ENCODE assay signal across 8 cellular contexts in genomic region chr19:46493236-46494114, GRCh38. TPM values are rescaled to one million over a fixed set of nuclear protein-coding genes. Genes with fewer than 3 reads are reported as not detected.
DNase-seq lines count a peak whose midpoint lies in the region; ATAC-seq and TF ChIP-seq lines count a peak whose summit lies in the region.

No MANE protein-coding gene starts in this region.

- H3K9me3 Mint-ChIP-seq in activated naive CD8-positive, alpha-beta T cell treated with anti-CD3 and anti-CD28 coated beads, Interleukin-2, amount 50 U/mL, for 24 hours, result no peaks in the 10 kb centered on the region
- no peaks in the 10 kb centered on the region for H3K9me3 Mint-ChIP-seq in stimulated activated naive B cell treated with anti-CD40 and anti-IgM and Interleukin-4, amounts not matched to agents 10 μg/mL and 1 μg/mL and 100 μg/mL, for 72 hours

- H3K36me3 Mint-ChIP-seq in activated naive CD8-positive, alpha-beta T cell treated with anti-CD3 and anti-CD28 coated beads, Interleukin-2, amount 50 U/mL, for 24 hours (ENCODE audit: low read depth), result no peaks in the 10 kb centered on the region
- peaks cover 0 to 4% of the 10 kb centered on the region in 2 donors for H3K36me3 Mint-ChIP-seq in stimulated activated naive B cell treated with anti-CD40 and anti-IgM and Interleukin-4, amounts not matched to agents 10 μg/mL and 1 μg/mL and 100 μg/mL, for 72 hours

- H3K9me2 ChIP-seq in SU-DHL-6 (replicated peaks; ENCODE audit: insufficient read depth, low read length), result no peaks in the 10 kb centered on the region

- in situ Hi-C loops in G401 (cut with HindIII; ENCODE audit: low sequenced_read_pairs), result no loop called here

- H3K36me3 ChIP-seq in SU-DHL-6 (ENCODE audit: low read length), result no peaks in the 10 kb centered on the region

- H3K4me3 ChIP-seq in SU-DHL-6 (ENCODE audit: insufficient read depth, low read length, poor library complexity, severe bottlenecking) (no peak overlapping the region), iPS-18c (ENCODE audit: insufficient read depth, low read depth, low read length) (peak overlapping the region; percentile 41; the same call in 1 of the 2 replicates)

- no peak for DNase-seq in activated naive CD8-positive, alpha-beta T cell treated with anti-CD3 and anti-CD28 coated beads, Interleukin-2, amount 50 U/mL, for 24 hours
- DNase-seq in stimulated activated naive B cell treated with anti-CD40 and anti-IgM and Interleukin-4, amounts not matched to agents 10 μg/mL and 1 μg/mL and 100 μg/mL, for 72 hours, result no peak
- DNase-seq in 8988T, result no peak
- DNase-seq in A172 (ENCODE audit: low spot score), result no peak
- DNase-seq in G401 (ENCODE audit: low spot score), result no peak

- H3K4me2 ChIP-seq in SU-DHL-6 (ENCODE audit: low read depth, low read length, poor library complexity, severe bottlenecking), result peak overlapping the region; percentile 23

- no peak overlapping the region for H3K27ac Mint-ChIP-seq in activated naive CD8-positive, alpha-beta T cell treated with anti-CD3 and anti-CD28 coated beads, Interleukin-2, amount 50 U/mL, for 24 hours
- peak overlapping the region; percentile 76 for H3K27ac Mint-ChIP-seq in stimulated activated naive B cell treated with anti-CD40 and anti-IgM and Interleukin-4, amounts not matched to agents 10 μg/mL and 1 μg/mL and 100 μg/mL, for 72 hours

- no peaks in the 10 kb centered on the region for H3K9me3 ChIP-seq in SU-DHL-6 (ENCODE audit: insufficient read depth, low read length)
- H3K9me3 ChIP-seq in iPS-18c (ENCODE audit: control insufficient read depth, insufficient read depth, low read length), result peaks cover 2% of the 10 kb centered on the region

- H3K27ac ChIP-seq in SU-DHL-6 (ENCODE audit: low read depth, low read length), result no peak overlapping the region

- H3K9ac ChIP-seq in SU-DHL-6 (ENCODE audit: low read length), result no peak overlapping the region

- peaks cover 21% of the 10 kb centered on the region for H3K4me1 Mint-ChIP-seq in activated naive CD8-positive, alpha-beta T cell treated with anti-CD3 and anti-CD28 coated beads, Interleukin-2, amount 50 U/mL, for 24 hours
- H3K4me1 Mint-ChIP-seq in stimulated activated naive B cell treated with anti-CD40 and anti-IgM and Interleukin-4, amounts not matched to agents 10 μg/mL and 1 μg/mL and 100 μg/mL, for 72 hours, result peaks cover 34 to 50% of the 10 kb centered on the region in 2 donors

- TF ChIP-seq CTCF in SU-DHL-6 (IDR thresholded peaks at IDR 0.05; ENCODE audit: insufficient read depth, low read length, poor library complexity, severe bottlenecking), result no peak

- no peaks in the 10 kb centered on the region for H3K27me3 ChIP-seq in SU-DHL-6 (ENCODE audit: low read length)

- H2AFZ ChIP-seq in SU-DHL-6 (ENCODE audit: low read depth, low read length, severe bottlenecking), result no peak overlapping the region

- ATAC-seq in activated naive CD8-positive, alpha-beta T cell treated with anti-CD3 and anti-CD28 coated beads, Interleukin-2, amount 50 U/mL, for 24 hours, result no peak
- ATAC-seq in stimulated activated naive B cell treated with anti-CD40 and anti-IgM and Interleukin-4, amounts not matched to agents 10 μg/mL and 1 μg/mL and 100 μg/mL, for 72 hours (replicated peaks), result peak in 1 of 2 donors; percentile 30
- ATAC-seq in HG02798 (IDR thresholded peaks at IDR 0.05; ENCODE audit: poor library complexity, unreplicated experiment), result no peak

- H3K4me3 Mint-ChIP-seq in activated naive CD8-positive, alpha-beta T cell treated with anti-CD3 and anti-CD28 coated beads, Interleukin-2, amount 50 U/mL, for 24 hours, result peak overlapping the region; percentile 40
- H3K4me3 Mint-ChIP-seq in stimulated activated naive B cell treated with anti-CD40 and anti-IgM and Interleukin-4, amounts not matched to agents 10 μg/mL and 1 μg/mL and 100 μg/mL, for 72 hours, result peak overlapping the region; percentile 78 to 82

- H4K20me1 ChIP-seq in SU-DHL-6 (ENCODE audit: low read depth, low read length), result no peaks in the 10 kb centered on the region

- no peaks in the 10 kb centered on the region for H3K79me2 ChIP-seq in SU-DHL-6 (ENCODE audit: insufficient read depth, low read length)

- H3F3A ChIP-seq in SU-DHL-6 (ENCODE audit: insufficient read depth), result no peaks in the 10 kb centered on the region

- peaks cover 72% of the 10 kb centered on the region for H3K27me3 Mint-ChIP-seq in activated naive CD8-positive, alpha-beta T cell treated with anti-CD3 and anti-CD28 coated beads, Interleukin-2, amount 50 U/mL, for 24 hours
- H3K27me3 Mint-ChIP-seq in stimulated activated naive B cell treated with anti-CD40 and anti-IgM and Interleukin-4, amounts not matched to agents 10 μg/mL and 1 μg/mL and 100 μg/mL, for 72 hours, result peaks cover 66 to 96% of the 10 kb centered on the region in 2 donors

RNA-seq across cellular contexts. Expression of gene PNMA8B, which starts 2.2 kb away (rescaled TPM):
- not detected in 2 replicates for total RNA-seq in A172 (2014; rRNA removed; shearing (Covaris generic))
- not detected in 2 replicates for total RNA-seq in G401 (2014; rRNA removed; shearing (Covaris generic))

RNA-seq across cellular contexts. Expression of gene PNMA8A, which starts 22.1 kb away (rescaled TPM):
- not detected in 2 replicates for total RNA-seq in A172 (2014; rRNA removed; shearing (Covaris generic))
- 40.3 and 40.5 TPM in 2 replicates for total RNA-seq in G401 (2014; rRNA removed; shearing (Covaris generic))

Comparison
In these comparisons a context has a peak if more than half of its experiments do, and no peak if none do; other contexts are left out.
1. RNA of gene PNMA8A, which starts 22.1 kb away (total RNA-seq): 40.3 to 40.5 TPM in G401; not detected in A172; every median in the first group is over 10 times any median in the second.